In genomic region chr7:4191525-4191924, GRCh38 we compare ENCODE assay signal across 30 cellular contexts.
"Had no signal": no experiment of that assay in that cellular context is flagged by ENCODE, and none has a peak within 500 bp of the region (broad histone marks: within the 10 kb centered on the region; RNA-seq: fewer than 3 reads in every experiment).

No MANE protein-coding gene starts in this region.

- H3K9me3 Mint-ChIP-seq: activated CD8-positive, alpha-beta T cell treated with anti-CD3 and anti-CD28 coated beads for 36 hours; activated naive CD4-positive, alpha-beta T cell treated with anti-CD3 and anti-CD28 coated beads, Interleukin-2, amount 50 U/mL, for 24 hours; activated naive CD8-positive, alpha-beta T cell treated with anti-CD3 and anti-CD28 coated beads, Interleukin-2, amount 10 ng/mL, durations not matched to agents 7 days and 5 days; activated T-cell treated with anti-CD3 and anti-CD28 coated beads, Interleukin-2, amount 50 U/mL, for 72 hours; activated T-helper 2 cell treated with anti-CD3 and anti-CD28 coated beads, Interferon-gamma antibody, Interleukin-2, Interleukin-4, amounts not matched to agents 10 μg/mL and 5 μg/mL and 100 μg/mL, durations not matched to agents 14 hours and 24 hours and 36 hours had no signal

- H3K4me3 Mint-ChIP-seq: activated CD8-positive, alpha-beta T cell treated with anti-CD3 and anti-CD28 coated beads for 36 hours; activated naive CD4-positive, alpha-beta T cell treated with anti-CD3 and anti-CD28 coated beads, Interleukin-2, amount 50 U/mL, for 24 hours; activated naive CD8-positive, alpha-beta T cell treated with anti-CD3 and anti-CD28 coated beads, Interleukin-2, amount 10 ng/mL, durations not matched to agents 7 days and 5 days; activated T-cell treated with anti-CD3 and anti-CD28 coated beads, Interleukin-2, amount 50 U/mL, for 72 hours had no signal

- H3K27ac Mint-ChIP-seq: activated CD8-positive, alpha-beta T cell treated with anti-CD3 and anti-CD28 coated beads for 36 hours; activated naive CD4-positive, alpha-beta T cell treated with anti-CD3 and anti-CD28 coated beads, Interleukin-2, amount 50 U/mL, for 24 hours; activated naive CD8-positive, alpha-beta T cell treated with anti-CD3 and anti-CD28 coated beads, Interleukin-2, amount 10 ng/mL, durations not matched to agents 7 days and 5 days; activated T-cell treated with anti-CD3 and anti-CD28 coated beads, Interleukin-2, amount 50 U/mL, for 72 hours; activated T-helper 2 cell treated with anti-CD3 and anti-CD28 coated beads, Interferon-gamma antibody, Interleukin-2, Interleukin-4, amounts not matched to agents 10 μg/mL and 5 μg/mL and 100 μg/mL, durations not matched to agents 14 hours and 24 hours and 36 hours had no signal

- H3K4me1 Mint-ChIP-seq: activated naive CD4-positive, alpha-beta T cell treated with anti-CD3 and anti-CD28 coated beads, Interleukin-2, amount 50 U/mL, for 24 hours; activated naive CD8-positive, alpha-beta T cell treated with anti-CD3 and anti-CD28 coated beads, Interleukin-2, amount 10 ng/mL, durations not matched to agents 7 days and 5 days had no signal

- H3K27me3 Mint-ChIP-seq: activated CD8-positive, alpha-beta T cell treated with anti-CD3 and anti-CD28 coated beads for 36 hours; activated naive CD4-positive, alpha-beta T cell treated with anti-CD3 and anti-CD28 coated beads, Interleukin-2, amount 50 U/mL, for 24 hours; activated naive CD8-positive, alpha-beta T cell treated with anti-CD3 and anti-CD28 coated beads, Interleukin-2, amount 10 ng/mL, durations not matched to agents 7 days and 5 days had no signal

- DNase-seq: activated CD4-positive, alpha-beta T cell treated with anti-CD3 and anti-CD28 coated beads for 1 hour; activated CD4-positive, alpha-beta T cell treated with anti-CD3 and anti-CD28 coated beads for 48 hours; activated CD4-positive, CD25-positive, alpha-beta regulatory T cell; activated CD8-positive, alpha-beta T cell treated with anti-CD3 and anti-CD28 coated beads for 36 hours; activated gamma-delta T cell; activated naive CD4-positive, alpha-beta T cell treated with Interleukin-2 at 50 U/mL for 16 hours; activated naive CD8-positive, alpha-beta T cell treated with anti-CD3 and anti-CD28 coated beads, Interleukin-2, amount 10 ng/mL, durations not matched to agents 7 days and 5 days; activated T-cell treated with anti-CD3 and anti-CD28 coated beads, Interleukin-2, amount 50 U/mL, for 1 hour; activated T-cell treated with anti-CD3 and anti-CD28 coated beads, Interleukin-2, amount 50 U/mL, for 72 hours; amygdala; NCI-H1092 treated with DMSO at 0.1 percent for 48 hours; NCI-H1417; NCI-H146; NCI-H187; NCI-H2029 treated with DMSO at 0.1 percent for 48 hours; NCI-H2107; NCI-H2171; NCI-H510A; NCI-H526; NCI-H748 treated with DMSO at 0.1 percent for 48 hours; NK-92 treated with Interleukin-12 subunit alpha and Interleukin-12 subunit beta, amount 100 ng/mL, for 24 hours; PC-3; Peyer's patch; RPMI8226; SHP77; SJCRH30; T1000; WERI-Rb-1 had no signal

- H3K36me3 Mint-ChIP-seq: activated naive CD4-positive, alpha-beta T cell treated with anti-CD3 and anti-CD28 coated beads, Interleukin-2, amount 50 U/mL, for 24 hours; activated naive CD8-positive, alpha-beta T cell treated with anti-CD3 and anti-CD28 coated beads, Interleukin-2, amount 10 ng/mL, durations not matched to agents 7 days and 5 days had no signal

- ATAC-seq: activated CD8-positive, alpha-beta T cell treated with anti-CD3 and anti-CD28 coated beads for 36 hours; activated T-cell treated with anti-CD3 and anti-CD28 coated beads, Interleukin-2, amount 50 U/mL, for 72 hours; PC-3 had no signal
